39 cellular contexts compared by ENCODE assay signal in the genomic region with DNA sequence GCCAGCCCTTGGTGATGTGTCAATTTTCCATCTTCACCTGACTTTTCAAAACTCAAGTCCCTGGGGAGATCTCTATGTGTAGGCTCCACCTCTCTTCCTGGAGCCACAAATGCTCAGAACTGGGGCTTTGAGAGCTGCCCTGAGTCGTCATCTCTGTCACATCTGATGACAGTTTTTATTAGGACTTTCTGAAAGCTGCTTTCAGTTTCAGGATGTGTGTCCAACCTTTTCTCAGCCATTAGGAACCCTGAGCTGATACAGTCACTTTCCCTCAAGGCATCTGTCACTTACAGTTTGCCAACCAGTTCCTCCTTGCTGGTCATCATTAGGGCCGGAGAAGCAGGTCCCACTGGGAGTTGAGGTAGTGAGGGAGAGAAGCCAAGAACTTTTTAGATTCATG.
DNase-seq lines count a peak whose midpoint lies in the region; ATAC-seq, FAIRE-seq and TF ChIP-seq lines count a peak whose summit lies in the region.
"Had no signal": no experiment of that assay in that cellular context is flagged by ENCODE, and none has a peak within 500 bp of the region (broad histone marks: within the 10 kb centered on the region; RNA-seq: fewer than 3 reads in every experiment).

No MANE protein-coding gene starts in this region.

- H3K9me3 Mint-ChIP-seq in activated naive CD4-positive, alpha-beta T cell treated with anti-CD3 and anti-CD28 coated beads for 36 hours = no peaks in the 10 kb centered on the region
- H3K9me3 Mint-ChIP-seq: activated CD4-positive, alpha-beta T cell treated with anti-CD3 and anti-CD28 coated beads, Interleukin-2, amount 10 ng/mL, durations not matched to agents 24 days and 14 days had no signal

- H3K36me3 ChIP-seq in GM12878 (ENCODE audit: control insufficient read depth in 2 of 2, insufficient read depth in 2 of 2, low read length in 1 of 2) (no peaks in the 10 kb centered on the region), Karpas-422 (ENCODE audit: insufficient read depth, low read length) (no peaks in the 10 kb centered on the region), mesendoderm (ENCODE audit: control insufficient read depth, insufficient read depth, low read length) (no peaks in the 10 kb centered on the region)
- H3K36me3 ChIP-seq: ascending aorta, cardiac muscle cell, gastroesophageal sphincter, prostate gland, WERI-Rb-1 had no signal

- ATAC-seq in GM18520 (IDR thresholded peaks at IDR 0.05; ENCODE audit: unreplicated experiment) (peak; percentile 60), GM21367 (IDR thresholded peaks at IDR 0.05; ENCODE audit: unreplicated experiment) (peak; percentile 64), HG03064 (IDR thresholded peaks at IDR 0.05; ENCODE audit: low read depth, unreplicated experiment) (peak; percentile 71), GM12878 (peak; percentile 39; the same call in 1 of the 3 replicates)
- ATAC-seq: gastroesophageal sphincter, K562, mucosa of descending colon, natural killer cell, sciatic nerve, T-cell had no signal

- no peaks in the 10 kb centered on the region for H3K36me3 Mint-ChIP-seq in activated naive CD4-positive, alpha-beta T cell treated with anti-CD3 and anti-CD28 coated beads for 36 hours (ENCODE audit: low read depth)
- H3K36me3 Mint-ChIP-seq: CD4-positive, alpha-beta memory T cell; natural killer cell; T-cell; type B pancreatic cell had no signal

- H2AK5ac ChIP-seq in mesendoderm (ENCODE audit: low read length) = no peak overlapping the region

- POLR2A ChIA-PET in GM12878 (lab: Charles Lee) = no interaction called here

- no peak for TF ChIP-seq RAD21 in GM12878 (IDR thresholded peaks at IDR 0.05; ENCODE audit: insufficient read depth, low read depth, low read length)

- no peak overlapping the region for H2BK15ac ChIP-seq in mesendoderm (replicated peaks; ENCODE audit: low read depth)

- intact Hi-C loops in GM12878 (cut with micrococcal nuclease; ENCODE audit: unreplicated experiment) = no loop called here
- intact Hi-C loops in activated naive CD4-positive, alpha-beta T cell treated with anti-CD3 and anti-CD28 coated beads for 36 hours (cut with micrococcal nuclease) = no loop called here

- BruUV-seq in GM12878 (replicated peaks; lab: Mats Ljungman, UMichigan) = no TSS peak

- H2AFZ ChIP-seq in GM12878 (ENCODE audit: control insufficient read depth, low read depth, low read length) (no peak overlapping the region), Karpas-422 (ENCODE audit: low read length) (no peak overlapping the region)
- H2AFZ ChIP-seq: hepatocyte had no signal

- no peak for FAIRE-seq in GM12878 (lab: Jason Lieb, UNC)
- FAIRE-seq: colon, GM12891, H54, HTR-8/SVneo, K562 had no signal

- no peak overlapping the region for H3K23ac ChIP-seq in mesendoderm (ENCODE audit: low read length)

- TF ChIP-seq POLR2A in GM12878 (IDR thresholded peaks at IDR 0.05; ENCODE audit: low read depth, low read length) = no peak

- no peak overlapping the region for H3K18ac ChIP-seq in mesendoderm (ENCODE audit: low read length)

- no peaks in the 10 kb centered on the region for H3K9me2 ChIP-seq in Karpas-422 (replicated peaks; ENCODE audit: insufficient read depth, low read length)

- DNase-seq in GM12878 (ENCODE audit: low read depth, low spot score) = peak; percentile 12
- no peak for DNase-seq in Karpas-422
- DNase-seq in activated naive CD4-positive, alpha-beta T cell treated with anti-CD3 and anti-CD28 coated beads for 36 hours = no peak
- DNase-seq in mesendoderm = no peak
- no peak for DNase-seq in activated T-cell treated with anti-CD3 and anti-CD28 coated beads, Interleukin-2, amount 50 U/mL, for 48 hours
- DNase-seq: activated CD4-positive, alpha-beta T cell treated with anti-CD3 and anti-CD28 coated beads, Interleukin-2, amount 10 ng/mL, durations not matched to agents 24 days and 14 days; activated gamma-delta T cell; activated T-cell treated with anti-CD3 and anti-CD28 coated beads, Interleukin-2, amount 50 U/mL, for 1 hour; CD4-positive, alpha-beta memory T cell; effector CD4-positive, alpha-beta T cell; EL; kidney glomerular epithelial cell; mucosa of descending colon; natural killer cell; NCI-H1092 treated with DMSO at 0.1 percent for 48 hours; NCI-H1930; NCI-H2171 treated with DMSO at 0.1 percent for 48 hours; NCI-H510A treated with DMSO at 0.1 percent for 48 hours; nucleus accumbens; stimulated activated CD4-positive, alpha-beta T cell treated with anti-CD3 and anti-CD28 coated beads, Interleukin-12 subunit alpha, Interleukin-12 subunit beta, amount 100 ng/mL, for 4 hours; stimulated activated CD4-positive, alpha-beta T cell treated with anti-CD3 and anti-CD28 coated beads, Interleukin-4, amount 100 ng/mL, for 1 hour; T-cell; WERI-Rb-1 had no signal

- H3K56ac ChIP-seq in mesendoderm (ENCODE audit: low read length) = no peak overlapping the region

- no peak overlapping the region for H2BK120ac ChIP-seq in mesendoderm (ENCODE audit: low read depth, low read length)

- no peaks in the 10 kb centered on the region for H3K79me1 ChIP-seq in mesendoderm (ENCODE audit: low read length)

- TF ChIP-seq EP300 in GM12878 (IDR thresholded peaks at IDR 0.05; ENCODE audit: borderline replicate concordance in 1 of 2, control insufficient read depth in 1 of 2, low read depth in 2 of 2, low read length in 2 of 2) = no peak

- H3K27me3 ChIP-seq in GM12878 (replicated peaks in 1 of 2; ENCODE audit: control insufficient read depth in 2 of 2, insufficient read depth in 2 of 2, low read length in 1 of 2) (no peaks in the 10 kb centered on the region), Karpas-422 (ENCODE audit: low read length) (no peaks in the 10 kb centered on the region), mesendoderm (ENCODE audit: insufficient read depth, low read length, poor library complexity) (no peaks in the 10 kb centered on the region)
- H3K27me3 ChIP-seq: ascending aorta, cardiac muscle cell, gastroesophageal sphincter, hepatocyte had no signal

- no peak for TF ChIP-seq CTCF in GM12878 (IDR thresholded peaks at IDR 0.05 in 2 of 3, conservative IDR thresholded peaks at IDR 0.05 in 1 of 3; ENCODE audit: control insufficient read depth in 2 of 3, extremely low read depth in 1 of 3, insufficient read depth in 1 of 3, low read depth in 3 of 3, low read length in 3 of 3)

- H3K4me3 ChIP-seq in GM12878 (no peak overlapping the region), Karpas-422 (ENCODE audit: low read length) (no peak overlapping the region), mesendoderm (ENCODE audit: low read length) (no peak overlapping the region)
- H3K4me3 ChIP-seq: ascending aorta, cardiac muscle cell, gastroesophageal sphincter, hepatocyte, K562, mucosa of descending colon, prostate gland had no signal

- H3K9me3 ChIP-seq in GM12878 (replicated peaks; ENCODE audit: control insufficient read depth, insufficient read depth, low read length) (no peaks in the 10 kb centered on the region), Karpas-422 (ENCODE audit: low read length) (no peaks in the 10 kb centered on the region)
- H3K9me3 ChIP-seq: ascending aorta, mucosa of descending colon, prostate gland had no signal

- SMC1A ChIA-PET in GM12878 (lab: Charles Lee; ENCODE audit: uncharacterized antibody, unreplicated experiment) = no interaction called here

- no peaks in the 10 kb centered on the region for H3K27me3 Mint-ChIP-seq in activated naive CD4-positive, alpha-beta T cell treated with anti-CD3 and anti-CD28 coated beads for 36 hours (ENCODE audit: low read depth)
- H3K27me3 Mint-ChIP-seq: activated CD4-positive, alpha-beta T cell treated with anti-CD3 and anti-CD28 coated beads, Interleukin-2, amount 10 ng/mL, durations not matched to agents 24 days and 14 days; CD4-positive, alpha-beta memory T cell; T-cell had no signal

- H4K20me1 ChIP-seq in GM12878 (ENCODE audit: control insufficient read depth, insufficient read depth) (no peaks in the 10 kb centered on the region), Karpas-422 (ENCODE audit: insufficient read depth, low read depth, low read length) (no peaks in the 10 kb centered on the region)

- H3K4me1 Mint-ChIP-seq in activated naive CD4-positive, alpha-beta T cell treated with anti-CD3 and anti-CD28 coated beads for 36 hours (ENCODE audit: low read depth) = no peaks in the 10 kb centered on the region
- H3K4me1 Mint-ChIP-seq: activated CD4-positive, alpha-beta T cell treated with anti-CD3 and anti-CD28 coated beads, Interleukin-2, amount 10 ng/mL, durations not matched to agents 24 days and 14 days; CD4-positive, alpha-beta memory T cell; natural killer cell; T-cell had no signal

- H3K27ac Mint-ChIP-seq in activated naive CD4-positive, alpha-beta T cell treated with anti-CD3 and anti-CD28 coated beads for 36 hours = no peak overlapping the region
- H3K27ac Mint-ChIP-seq: activated CD4-positive, alpha-beta T cell treated with anti-CD3 and anti-CD28 coated beads, Interleukin-2, amount 10 ng/mL, durations not matched to agents 24 days and 14 days; CD4-positive, alpha-beta memory T cell; natural killer cell; T-cell; type B pancreatic cell had no signal

- CTCF ChIA-PET in GM12878 (lab: Yijun Ruan, JAX) = no interaction called here
- CTCF ChIA-PET in activated naive CD4-positive, alpha-beta T cell treated with anti-CD3 and anti-CD28 coated beads for 36 hours (lab: Charles Lee) = no interaction called here

- WGBS in GM12878 (ENCODE audit: insufficient coverage, insufficient replicate concordance, low lambda C conversion rate, missing lambda C conversion rate) = 0% methylated on average over 2 of the region's 2 CpGs
- no CpG with 5 or more reads among the region's 2 CpGs for WGBS in mesendoderm (ENCODE audit: extremely low coverage, insufficient coverage, low lambda C conversion rate)

- RAD21 ChIA-PET in GM12878 (lab: Charles Lee; ENCODE audit: unreplicated experiment) = no interaction called here

- H4K5ac ChIP-seq in mesendoderm (ENCODE audit: low read length) = no peak overlapping the region

- H3K79me2 ChIP-seq in GM12878 (ENCODE audit: control insufficient read depth, insufficient read depth, low read length) (no peaks in the 10 kb centered on the region), Karpas-422 (ENCODE audit: low read length) (no peaks in the 10 kb centered on the region), mesendoderm (ENCODE audit: control insufficient read depth, insufficient read depth, low read length) (no peaks in the 10 kb centered on the region)
- H3K79me2 ChIP-seq: hepatocyte had no signal

- H3K4ac ChIP-seq in mesendoderm (ENCODE audit: low read depth, low read length) = no peak overlapping the region

- H3K4me2 ChIP-seq in GM12878 (ENCODE audit: control insufficient read depth, insufficient read depth) = no peak overlapping the region
- no peak overlapping the region for H3K4me2 ChIP-seq in Karpas-422 (ENCODE audit: low read depth, low read length, poor library complexity, severe bottlenecking)
- no peak overlapping the region for H3K4me2 ChIP-seq in mesendoderm (ENCODE audit: low read length)
- H3K4me2 ChIP-seq: hepatocyte had no signal

- in situ Hi-C loops in GM12878 (cut with MboI) = no loop called here

- H3K27ac ChIP-seq in GM12878 (ENCODE audit: control insufficient read depth, insufficient read depth) (no peak overlapping the region), Karpas-422 (ENCODE audit: low read length) (no peak overlapping the region), mesendoderm (ENCODE audit: low read depth, low read length) (no peak overlapping the region)
- H3K27ac ChIP-seq: ascending aorta, cardiac muscle cell, gastroesophageal sphincter, hepatocyte, prostate gland, RWPE1, WERI-Rb-1 had no signal

- H3K9ac ChIP-seq in GM12878 (ENCODE audit: control insufficient read depth, insufficient read depth, low read length) (no peak overlapping the region), Karpas-422 (ENCODE audit: low read length) (no peak overlapping the region), mesendoderm (ENCODE audit: low read length) (no peak overlapping the region)

- H2BK5ac ChIP-seq in mesendoderm (ENCODE audit: low read length) = no peak overlapping the region

- no peak overlapping the region for H3K4me3 Mint-ChIP-seq in activated naive CD4-positive, alpha-beta T cell treated with anti-CD3 and anti-CD28 coated beads for 36 hours
- H3K4me3 Mint-ChIP-seq: activated CD4-positive, alpha-beta T cell treated with anti-CD3 and anti-CD28 coated beads, Interleukin-2, amount 10 ng/mL, durations not matched to agents 24 days and 14 days; CD4-positive, alpha-beta memory T cell; natural killer cell; T-cell; type B pancreatic cell had no signal

- H4K8ac ChIP-seq in mesendoderm (ENCODE audit: low read depth, low read length) = no peak overlapping the region

- H3K4me1 ChIP-seq in GM12878 (ENCODE audit: control insufficient read depth, insufficient read depth, low read length) = no peaks in the 10 kb centered on the region
- no peaks in the 10 kb centered on the region for H3K4me1 ChIP-seq in Karpas-422 (ENCODE audit: low read length)
- H3K4me1 ChIP-seq in mesendoderm (ENCODE audit: control insufficient read depth, low read depth, low read length) = no peaks in the 10 kb centered on the region
- H3K4me1 ChIP-seq: ascending aorta, gastroesophageal sphincter, prostate gland had no signal
